In the genomic region with DNA sequence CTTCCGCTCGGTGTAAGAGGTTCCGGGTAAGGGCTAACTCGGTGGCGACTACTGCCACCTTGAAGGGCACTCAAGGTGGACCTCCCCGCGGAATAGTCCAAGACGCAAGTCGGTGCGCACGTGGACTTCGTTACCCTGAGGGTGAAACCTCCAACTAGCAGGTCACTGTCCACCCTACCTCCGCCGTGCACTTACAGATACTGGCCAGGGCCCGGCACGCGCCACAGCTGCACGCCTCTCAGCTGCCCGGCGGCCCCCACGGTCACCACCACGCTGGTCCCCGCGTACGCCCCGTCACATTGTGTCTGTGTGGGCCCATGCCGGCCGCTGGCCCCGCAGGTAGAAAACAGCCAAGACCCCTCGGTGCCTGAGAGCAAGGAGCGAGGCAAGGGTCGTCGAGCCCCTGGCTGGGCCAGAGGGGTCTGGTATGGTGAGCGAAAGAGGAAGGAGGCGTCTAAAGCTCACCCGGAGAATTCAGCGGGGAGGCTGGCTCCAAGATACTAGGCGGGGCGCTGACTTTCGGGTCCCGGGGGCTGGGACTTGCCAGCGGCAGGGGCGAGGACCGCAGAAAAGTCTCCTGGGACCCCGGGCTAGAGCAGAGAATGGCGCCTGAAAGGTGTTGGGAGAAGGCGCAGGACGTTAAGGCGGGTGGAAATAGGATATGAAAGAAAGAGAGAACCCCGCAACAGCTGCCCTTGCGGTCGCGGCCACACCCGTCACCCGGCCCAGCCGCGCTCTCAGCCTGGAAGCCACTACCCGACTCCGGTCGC, we compare ENCODE assay signal across 8 cellular contexts. TPM values are rescaled to one million over a fixed set of nuclear protein-coding genes. Genes with fewer than 3 reads are reported as not detected.
DNase-seq lines count a peak whose midpoint lies in the region; ATAC-seq, FAIRE-seq and TF ChIP-seq lines count a peak whose summit lies in the region.
"Had no signal": no experiment of that assay in that cellular context is flagged by ENCODE, and none has a peak within 500 bp of the region (broad histone marks: within the 10 kb centered on the region; RNA-seq: fewer than 3 reads in every experiment).

No MANE protein-coding gene starts in this region.

- H3K27me3 ChIP-seq in GM23248 (replicated peaks; ENCODE audit: insufficient read depth) = peaks cover 30% of the 10 kb centered on the region
- peaks cover 14% of the 10 kb centered on the region for H3K27me3 ChIP-seq in fibroblast of lung (ENCODE audit: control insufficient read depth, insufficient read depth, low read length)
- H3K27me3 ChIP-seq in pancreas = peaks cover 0 to 9% (median 3%) of the 10 kb centered on the region in 4 donors

- peak overlapping the region; percentile 35 for H2AFZ ChIP-seq in GM23248
- no peak overlapping the region for H2AFZ ChIP-seq in fibroblast of lung (ENCODE audit: low read length)

- H3K27ac ChIP-seq in GM23248 = no peak overlapping the region
- H3K27ac ChIP-seq in fibroblast of lung (ENCODE audit: insufficient read depth, low read length) = no peak overlapping the region
- H3K27ac ChIP-seq in pancreas = no peak overlapping the region

- DNase-seq in GM23248 = peak; percentile 56
- peak; percentile 55 for DNase-seq in SW480 (ENCODE audit: low spot score)
- no peak for DNase-seq in fibroblast of lung (ENCODE audit: low read depth in 2 of 2)
- peak in 2 of 6 donors; percentile 23 to 63 for DNase-seq in pancreas
- DNase-seq in NCI-H1092 treated with DMSO at 0.1 percent for 48 hours (lab: John Stamatoyannopoulos, UW) = no peak
- DNase-seq in NK-92 treated with Interleukin-12 subunit alpha and Interleukin-12 subunit beta, amount 100 ng/mL, for 24 hours (lab: John Stamatoyannopoulos, UW) = no peak
- no peak for DNase-seq in hippocampal formation (lab: John Stamatoyannopoulos, UW)

- H4K20me1 ChIP-seq in GM23248 (ENCODE audit: insufficient read depth) (no peaks in the 10 kb centered on the region), fibroblast of lung (ENCODE audit: control insufficient read depth, extremely low read depth, insufficient read depth, low read length) (no peaks in the 10 kb centered on the region)

- no peak overlapping the region for H3K9ac ChIP-seq in GM23248
- no peak overlapping the region for H3K9ac ChIP-seq in fibroblast of lung (ENCODE audit: insufficient read depth, low read length)

- H3K79me2 ChIP-seq in GM23248 (ENCODE audit: insufficient read depth) (no peaks in the 10 kb centered on the region), fibroblast of lung (ENCODE audit: control insufficient read depth, insufficient read depth, low read length) (no peaks in the 10 kb centered on the region)

- H3K4me3 ChIP-seq in GM23248 = peak overlapping the region; percentile 61
- peak overlapping the region in 3 of 4 experiments; percentile 8 to 44 (median 44) for H3K4me3 ChIP-seq in fibroblast of lung (replicated peaks in 1 of 4; ENCODE audit: control extremely low read depth in 1 of 4, insufficient read depth in 1 of 4, low read depth in 3 of 4, low read length in 4 of 4)
- H3K4me3 ChIP-seq in pancreas = peak overlapping the region in 3 of 4 donors; percentile 15 to 37 (median 22)

- 4 to 8% methylated on average over 56 to 60 of the region's 60 CpGs for WGBS in GM23248 (ENCODE audit: low coverage in 1 of 2, low lambda C conversion rate in 2 of 2, missing lambda C conversion rate in 2 of 2), 2 experiments
- 16 to 19% methylated on average over 58 to 60 of the region's 60 CpGs for WGBS in pancreas, 2 donors

- TF ChIP-seq CTCF in fibroblast of lung (conservative IDR thresholded peaks at IDR 0.05 in 1 of 2, IDR thresholded peaks at IDR 0.05 in 1 of 2; ENCODE audit: low read depth in 1 of 2, low read length in 2 of 2) (no peak), pancreas (IDR thresholded peaks at IDR 0.05) (no peak)

- in situ Hi-C loops in GM23248 (cut with MboI) = no loop called here

- H3K9me3 ChIP-seq in GM23248 (ENCODE audit: low read depth) = no peaks in the 10 kb centered on the region
- H3K9me3 ChIP-seq in fibroblast of lung (ENCODE audit: control insufficient read depth, insufficient read depth, low read depth, low read length) = no peaks in the 10 kb centered on the region
- no peaks in the 10 kb centered on the region for H3K9me3 ChIP-seq in pancreas

- intact Hi-C loops in pancreas (cut with DNase I) = no loop called here

- ATAC-seq in pancreas = peak in 3 of 4 donors; percentile 27 to 48 (median 37)

- H3K4me2 ChIP-seq in GM23248 (ENCODE audit: unreplicated experiment) (peak overlapping the region; percentile 64), fibroblast of lung (ENCODE audit: extremely low read depth, insufficient read depth, low read length) (peak overlapping the region; percentile 78)

- H3K4me1 ChIP-seq in GM23248 (ENCODE audit: insufficient read depth) = peaks cover 8% of the 10 kb centered on the region
- peaks cover 2% of the 10 kb centered on the region for H3K4me1 ChIP-seq in fibroblast of lung (ENCODE audit: control insufficient read depth, extremely low read depth, insufficient read depth, low read length)
- peaks cover 0 to 13% (median 0%) of the 10 kb centered on the region in 3 donors for H3K4me1 ChIP-seq in pancreas

- no peak for FAIRE-seq in pancreas (lab: Jason Lieb, UNC)

- no peaks in the 10 kb centered on the region for H3K9me2 ChIP-seq in GM23248 (ENCODE audit: insufficient read depth)

- H3K36me3 ChIP-seq in GM23248 (ENCODE audit: low read depth) (no peaks in the 10 kb centered on the region), fibroblast of lung (ENCODE audit: control insufficient read depth, insufficient read depth, low read length) (no peaks in the 10 kb centered on the region), pancreas (no peaks in the 10 kb centered on the region)

- H3F3A ChIP-seq in GM23248 (ENCODE audit: insufficient read depth) = no peaks in the 10 kb centered on the region

RNA-seq across cellular contexts. Expression of a gene that starts 0.9 kb away (rescaled TPM):
- not detected in 2 replicates for total RNA-seq in GM23248 (2014; rRNA removed; shearing (Covaris generic))
- polyA plus RNA-seq in GM23248 (2016; fragmentation: Nextera tagmentation; extraction: Ambion mirVana) (not detected in 2 replicates), fibroblast of lung (0.14 and 0.19 TPM in 2 replicates), pancreas (under 1 TPM; 0.19 to 0.63 TPM)
- total RNA-seq in fibroblast of lung (under 0.01 and 0.99 TPM in 2 replicates), pancreas (under 1 TPM; 0.17 to 0.41 (median 0.26) TPM)
- polyA plus RNA-seq in fibroblast of lung (2012) = 0.48 and 0.71 TPM in 2 replicates
- polyA minus RNA-seq in fibroblast of lung (ENCODE audit: low replicate concordance) = 0.59 and 0.67 TPM in 2 replicates
- total RNA-seq: SK-MEL-5 had no signal

RNA-seq across cellular contexts. Expression of a gene that starts 19.0 kb away (rescaled TPM):
- 0.43 and 7.7 TPM in 2 replicates for total RNA-seq in GM23248 (2014; rRNA removed; shearing (Covaris generic))
- 0.14 TPM in 1 of 2 replicates, not detected in the other for polyA plus RNA-seq in GM23248 (2016; fragmentation: Nextera tagmentation; extraction: Ambion mirVana)
- 3.9 and 35.0 TPM in 2 replicates for total RNA-seq in fibroblast of lung
- 0.32 and 2.9 TPM in 2 replicates for polyA plus RNA-seq in fibroblast of lung
- 0.56 and 7.0 TPM in 2 replicates for polyA plus RNA-seq in fibroblast of lung (2012)
- 5.0 TPM in 1 of 2 replicates, not detected in the other for polyA minus RNA-seq in fibroblast of lung (ENCODE audit: low replicate concordance)
- 1 to 10 TPM in 4 of 6 donors, under 1 TPM in 2; 0.64 to 2.8 (median 1.1) TPM for total RNA-seq in pancreas
- 1 to 10 TPM in 1 of 2 donors, under 1 TPM in 1; 0.84 to 1.3 TPM for polyA plus RNA-seq in pancreas

RNA-seq across cellular contexts. Expression of a gene that starts 31.4 kb away (rescaled TPM):
- 15.7 and 16.5 TPM in 2 replicates for total RNA-seq in GM23248 (2014; rRNA removed; shearing (Covaris generic))
- polyA plus RNA-seq in GM23248 (2016; fragmentation: Nextera tagmentation; extraction: Ambion mirVana) (10.7 and 11.4 TPM in 2 replicates), fibroblast of lung (5.9 and 7.9 TPM in 2 replicates), pancreas (10 to 100 TPM; 10.6 to 16.9 TPM)
- total RNA-seq in fibroblast of lung (14.4 and 18.0 TPM in 2 replicates), pancreas (10 to 100 TPM; 11.2 to 24.1 (median 17.8) TPM)
- 15.4 and 19.6 TPM in 2 replicates for polyA plus RNA-seq in fibroblast of lung (2012)
- polyA minus RNA-seq in fibroblast of lung (ENCODE audit: low replicate concordance) = 47.6 and 69.9 TPM in 2 replicates

RNA-seq across cellular contexts. Expression of a gene that starts 46.3 kb away (rescaled TPM):
- 5.2 and 7.5 TPM in 2 replicates for total RNA-seq in GM23248 (2014; rRNA removed; shearing (Covaris generic))
- 7.9 and 8.8 TPM in 2 replicates for polyA plus RNA-seq in GM23248 (2016; fragmentation: Nextera tagmentation; extraction: Ambion mirVana)
- 9.8 and 14.9 TPM in 2 replicates for total RNA-seq in fibroblast of lung
- polyA plus RNA-seq in fibroblast of lung = 9.2 and 20.9 TPM in 2 replicates
- 11.9 and 29.4 TPM in 2 replicates for polyA plus RNA-seq in fibroblast of lung (2012)
- 23.6 and 112 TPM in 2 replicates for polyA minus RNA-seq in fibroblast of lung (ENCODE audit: low replicate concordance)
- 10 to 100 TPM in 4 of 6 donors, 1 to 10 TPM in 2; 8.5 to 14.4 (median 11.1) TPM for total RNA-seq in pancreas
- polyA plus RNA-seq in pancreas = 1 to 10 TPM; 7.3 to 8.1 TPM

Comparison
In these comparisons a context has a peak if more than half of its experiments do, and no peak if none do; other contexts are left out.
1. DNase-seq: peak in GM23248 (single experiment) and SW480 (single experiment); none in fibroblast of lung (0 of 2), NCI-H1092 treated with DMSO at 0.1 percent for 48 hours (single experiment), NK-92 treated with Interleukin-12 subunit alpha and Interleukin-12 subunit beta, amount 100 ng/mL, for 24 hours (single experiment) and hippocampal formation (0 of 2).
2. Peak in every context shown above with its lines, with median percentiles within 50 percentile points of each other: H3K4me3 ChIP-seq.